ENCODE assay signal across 13 cellular contexts in the genomic region with DNA sequence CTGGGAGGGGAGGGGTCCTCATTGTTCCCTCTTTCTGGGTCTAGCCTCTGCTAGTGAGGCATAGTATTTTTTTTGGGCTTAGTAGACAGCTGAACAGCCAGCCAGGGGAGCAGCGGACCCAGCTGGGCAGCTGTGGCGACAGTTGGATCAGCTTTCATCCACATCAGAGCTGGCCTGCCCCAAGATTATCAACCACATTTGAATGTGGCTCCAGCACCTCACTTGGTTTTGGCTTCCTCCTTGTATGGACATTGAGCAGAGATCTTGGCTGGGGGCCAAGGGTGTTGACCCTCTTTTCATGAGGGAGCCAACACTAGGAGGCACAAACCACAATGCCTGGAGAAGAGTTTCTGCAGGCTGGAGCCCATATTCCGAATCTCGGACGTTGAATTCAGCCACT. TPM values are rescaled to one million over a fixed set of nuclear protein-coding genes. Genes with fewer than 3 reads are reported as not detected.
DNase-seq lines count a peak whose midpoint lies in the region; ATAC-seq and TF ChIP-seq lines count a peak whose summit lies in the region.
"Had no signal": no experiment of that assay in that cellular context is flagged by ENCODE, and none has a peak within 500 bp of the region (broad histone marks: within the 10 kb centered on the region; RNA-seq: fewer than 3 reads in every experiment).

No MANE protein-coding gene starts in this region.

- CTCF ChIA-PET in activated B cell treated with CpG ODN at 0.5 μM for 24 hours (lab: Charles Lee) = interaction anchor here (0.6 to 1.6 kb wide), 4 partner anchors 11 to 558 kb away, joined by 3 to 5 read pairs (median 4); no protein-coding TSS in a partner anchor

- no peak for DNase-seq in activated T-cell treated with anti-CD3 and anti-CD28 coated beads, Interleukin-2, amount 50 U/mL, for 72 hours
- DNase-seq in activated T-cell treated with anti-CD3 and anti-CD28 coated beads, Interleukin-2, amount 50 U/mL, for 4 hours = no peak
- DNase-seq in activated B cell treated with CpG ODN at 0.5 μM for 24 hours = no peak
- peak; percentile 6 for DNase-seq in fibroblast of the conjunctiva (ENCODE audit: low read depth)
- peak in 5 of 49 donors; percentile 9 to 50 (median 20) for DNase-seq in substantia nigra (lab: John Stamatoyannopoulos, UW)
- no peak for DNase-seq in foreskin keratinocyte
- DNase-seq in NCI-H510A (lab: John Stamatoyannopoulos, UW) = no peak
- DNase-seq: activated CD4-positive, CD25-positive, alpha-beta regulatory T cell treated with anti-CD3 and anti-CD28 coated beads, Interleukin-2, amount 50 U/mL, for 72 hours; DMS53; Karpas-422; mesenchymal stem cell; psoas muscle had no signal

- ATAC-seq in activated T-cell treated with anti-CD3 and anti-CD28 coated beads, Interleukin-2, amount 50 U/mL, for 72 hours (replicated peaks in 1 of 2) = no peak
- ATAC-seq in activated T-cell treated with anti-CD3 and anti-CD28 coated beads, Interleukin-2, amount 50 U/mL, for 4 hours = no peak
- ATAC-seq in activated B cell treated with CpG ODN at 0.5 μM for 24 hours (ENCODE audit: low read depth) (no peak), foreskin keratinocyte (no peak), GM19035 (IDR thresholded peaks at IDR 0.05; ENCODE audit: unreplicated experiment) (no peak)
- ATAC-seq: psoas muscle had no signal

- no peaks in the 10 kb centered on the region for H3K4me1 ChIP-seq in foreskin keratinocyte
- H3K4me1 ChIP-seq: psoas muscle had no signal

- H3K27ac ChIP-seq in substantia nigra (ENCODE audit: low read depth, low read length, poor library complexity, severe bottlenecking) (peak overlapping the region; percentile 84), foreskin keratinocyte (no peak overlapping the region)
- H3K27ac ChIP-seq: psoas muscle had no signal

- H3K27me3 ChIP-seq in foreskin keratinocyte = no peaks in the 10 kb centered on the region

- peak overlapping the region; percentile 43 for H3K27ac Mint-ChIP-seq in activated T-cell treated with anti-CD3 and anti-CD28 coated beads, Interleukin-2, amount 50 U/mL, for 72 hours
- H3K27ac Mint-ChIP-seq in activated B cell treated with CpG ODN at 0.5 μM for 24 hours = peak overlapping the region; percentile 82

- H3K27me3 Mint-ChIP-seq in activated T-cell treated with anti-CD3 and anti-CD28 coated beads, Interleukin-2, amount 50 U/mL, for 72 hours (ENCODE audit: low read depth) = no peaks in the 10 kb centered on the region
- no peaks in the 10 kb centered on the region for H3K27me3 Mint-ChIP-seq in activated T-cell treated with anti-CD3 and anti-CD28 coated beads, Interleukin-2, amount 50 U/mL, for 4 hours (ENCODE audit: low read depth)
- no peaks in the 10 kb centered on the region for H3K27me3 Mint-ChIP-seq in activated B cell treated with CpG ODN at 0.5 μM for 24 hours

- peaks cover 20% of the 10 kb centered on the region for H3K4me1 Mint-ChIP-seq in activated T-cell treated with anti-CD3 and anti-CD28 coated beads, Interleukin-2, amount 50 U/mL, for 72 hours (ENCODE audit: low read depth)
- H3K4me1 Mint-ChIP-seq in activated T-cell treated with anti-CD3 and anti-CD28 coated beads, Interleukin-2, amount 50 U/mL, for 4 hours (ENCODE audit: low read depth) = peaks cover 16% of the 10 kb centered on the region
- H3K4me1 Mint-ChIP-seq in activated B cell treated with CpG ODN at 0.5 μM for 24 hours = peaks cover 67% of the 10 kb centered on the region

- POLR2A ChIA-PET in activated B cell treated with CpG ODN at 0.5 μM for 24 hours (lab: Charles Lee) = no interaction called here

- peaks cover 2 to 8% of the 10 kb centered on the region in 2 donors for H3K36me3 Mint-ChIP-seq in activated T-cell treated with anti-CD3 and anti-CD28 coated beads, Interleukin-2, amount 50 U/mL, for 72 hours (ENCODE audit: insufficient read depth in 2 of 2)
- peaks cover 22% of the 10 kb centered on the region for H3K36me3 Mint-ChIP-seq in activated T-cell treated with anti-CD3 and anti-CD28 coated beads, Interleukin-2, amount 50 U/mL, for 4 hours (ENCODE audit: insufficient read depth)
- H3K36me3 Mint-ChIP-seq in activated B cell treated with CpG ODN at 0.5 μM for 24 hours (ENCODE audit: low read depth) = peaks cover 63% of the 10 kb centered on the region

- intact Hi-C loops in activated B cell treated with CpG ODN at 0.5 μM for 24 hours (cut with micrococcal nuclease) = no loop called here

- H3K9me3 Mint-ChIP-seq in activated T-cell treated with anti-CD3 and anti-CD28 coated beads, Interleukin-2, amount 50 U/mL, for 72 hours = no peaks in the 10 kb centered on the region
- H3K9me3 Mint-ChIP-seq in activated T-cell treated with anti-CD3 and anti-CD28 coated beads, Interleukin-2, amount 50 U/mL, for 4 hours = no peaks in the 10 kb centered on the region
- no peaks in the 10 kb centered on the region for H3K9me3 Mint-ChIP-seq in activated B cell treated with CpG ODN at 0.5 μM for 24 hours

- TF ChIP-seq CTCF in activated B cell treated with CpG ODN at 0.5 μM for 24 hours (IDR thresholded peaks at IDR 0.05) = no peak
- no peak for TF ChIP-seq CTCF in foreskin keratinocyte (conservative IDR thresholded peaks at IDR 0.05)

- H3K4me3 Mint-ChIP-seq in activated T-cell treated with anti-CD3 and anti-CD28 coated beads, Interleukin-2, amount 50 U/mL, for 72 hours = no peak overlapping the region
- H3K4me3 Mint-ChIP-seq in activated T-cell treated with anti-CD3 and anti-CD28 coated beads, Interleukin-2, amount 50 U/mL, for 4 hours = no peak overlapping the region
- no peak overlapping the region for H3K4me3 Mint-ChIP-seq in activated B cell treated with CpG ODN at 0.5 μM for 24 hours

RNA-seq across cellular contexts. Expression of gene WNT4, which starts 25.0 kb away (rescaled TPM):
- not detected for total RNA-seq in activated T-cell treated with anti-CD3 and anti-CD28 coated beads, Interleukin-2, amount 50 U/mL, for 72 hours
- total RNA-seq in activated T-cell treated with anti-CD3 and anti-CD28 coated beads, Interleukin-2, amount 50 U/mL, for 4 hours = not detected
- total RNA-seq in activated B cell treated with CpG ODN at 0.5 μM for 24 hours (6.5 and 7.9 TPM in 2 replicates), foreskin keratinocyte (0.21 and 0.24 TPM in 2 replicates)
- 0.17 and 0.26 TPM in 2 replicates for polyA plus RNA-seq in foreskin keratinocyte
